Comparison of ENCODE assay signal across 11 cellular contexts in the genomic region with DNA sequence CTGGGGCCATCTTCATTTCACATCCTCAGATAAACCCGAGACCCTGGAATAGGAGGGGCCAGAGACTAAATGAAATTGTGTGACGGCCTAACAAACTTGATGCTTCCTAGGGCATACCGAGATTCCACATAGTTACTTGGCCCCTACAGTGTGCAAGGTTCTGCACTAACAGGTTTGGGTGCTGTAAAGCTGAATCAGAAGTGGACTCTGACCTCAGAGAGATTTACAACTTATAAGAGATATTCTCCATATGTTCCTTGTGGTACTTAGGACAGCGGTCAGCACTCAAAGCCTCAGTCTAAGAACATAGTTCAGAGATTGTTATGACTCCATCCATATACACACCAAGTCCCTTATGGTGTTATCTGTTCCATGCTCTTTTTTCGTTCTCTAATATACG. TPM values are rescaled to one million over a fixed set of nuclear protein-coding genes. Genes with fewer than 3 reads are reported as not detected.
DNase-seq lines count a peak whose midpoint lies in the region; ATAC-seq and TF ChIP-seq lines count a peak whose summit lies in the region.
"Had no signal": no experiment of that assay in that cellular context is flagged by ENCODE, and none has a peak within 500 bp of the region (broad histone marks: within the 10 kb centered on the region; RNA-seq: fewer than 3 reads in every experiment).

No MANE protein-coding gene starts in this region.

- H3K27ac ChIP-seq in GM23338 (ENCODE audit: low read depth) (no peak overlapping the region), Peyer's patch (peak overlapping the region in 1 of 4 donors; percentile 43), neural progenitor cell (no peak overlapping the region), lower lobe of right lung (no peak overlapping the region)
- H3K27ac ChIP-seq: KMS-11 had no signal

- no peaks in the 10 kb centered on the region for H3K36me3 Mint-ChIP-seq in GM23338 (ENCODE audit: low read depth)
- H3K36me3 Mint-ChIP-seq in neural progenitor cell: no peaks in the 10 kb centered on the region

- no peaks in the 10 kb centered on the region for H4K20me1 ChIP-seq in GM23338 (replicated peaks; ENCODE audit: insufficient read depth)
- peaks cover 13% of the 10 kb centered on the region for H4K20me1 ChIP-seq in neural progenitor cell (ENCODE audit: low read depth)

- H3K27me3 Mint-ChIP-seq in GM23338 (ENCODE audit: insufficient read depth, low read depth, poor library complexity) (peaks cover 8% of the 10 kb centered on the region), neural progenitor cell (ENCODE audit: insufficient read depth, low read depth) (peaks cover 31% of the 10 kb centered on the region)

- H3K4me1 Mint-ChIP-seq in GM23338 (peaks cover 5% of the 10 kb centered on the region), neural progenitor cell (peaks cover 7% of the 10 kb centered on the region)

- no peaks in the 10 kb centered on the region for H3K9me2 ChIP-seq in GM23338 (ENCODE audit: insufficient read depth)

- intact Hi-C loops in lower lobe of right lung (cut with DNase I): no loop called here

- DNase-seq in GM23338 (ENCODE audit: low spot score) (no peak), Peyer's patch (peak in 1 of 3 donors; percentile 63), neural progenitor cell (ENCODE audit: low spot score) (no peak), NCI-H1417 treated with DMSO at 0.1 percent for 48 hours (lab: John Stamatoyannopoulos, UW) (no peak), lower lobe of right lung (no peak), SKM-1 treated with dmso at 0.1 percent for 144 hours (lab: John Stamatoyannopoulos, UW; ENCODE audit: unreplicated experiment) (no peak)
- DNase-seq in activated CD4-positive, alpha-beta T cell treated with anti-CD3 and anti-CD28 coated beads, Interleukin-2, amount 50 U/mL, for 48 hours: no peak
- DNase-seq: activated CD4-positive, alpha-beta T cell treated with anti-CD3 and anti-CD28 coated beads for 36 hours had no signal

- H2AFZ ChIP-seq in GM23338 (no peak overlapping the region), neural progenitor cell (replicated peaks) (no peak overlapping the region)

- H3K79me2 ChIP-seq in GM23338 (replicated peaks; ENCODE audit: insufficient read depth) (no peaks in the 10 kb centered on the region), neural progenitor cell (ENCODE audit: low read depth) (no peaks in the 10 kb centered on the region)

- no peaks in the 10 kb centered on the region for H3K9me3 Mint-ChIP-seq in GM23338
- H3K9me3 Mint-ChIP-seq in neural progenitor cell: no peaks in the 10 kb centered on the region
- H3K9me3 Mint-ChIP-seq: stimulated activated naive CD8-positive, alpha-beta T cell treated with anti-CD3 and anti-CD28 coated beads, Interleukin-15, Interleukin-2, amounts not matched to agents 100 ng/mL and 50 ng/mL, for 24 hours had no signal

- peaks cover 35% of the 10 kb centered on the region for H3K27me3 ChIP-seq in GM23338 (ENCODE audit: insufficient read depth)
- no peaks in the 10 kb centered on the region for H3K27me3 ChIP-seq in Peyer's patch
- H3K27me3 ChIP-seq in neural progenitor cell: peaks cover 64% of the 10 kb centered on the region
- H3K27me3 ChIP-seq in lower lobe of right lung (ENCODE audit: low read depth): peaks cover 3% of the 10 kb centered on the region

- H3K4me3 ChIP-seq in GM23338 (peak overlapping the region; percentile 79; the same call in 1 of the 2 replicates), Peyer's patch (peak overlapping the region in 2 of 4 donors; percentile 63 to 96), neural progenitor cell (no peak overlapping the region), lower lobe of right lung (no peak overlapping the region)

- H3K36me3 ChIP-seq in GM23338 (ENCODE audit: insufficient read depth): no peaks in the 10 kb centered on the region
- no peaks in the 10 kb centered on the region for H3K36me3 ChIP-seq in Peyer's patch
- H3K36me3 ChIP-seq in neural progenitor cell: no peaks in the 10 kb centered on the region
- no peaks in the 10 kb centered on the region for H3K36me3 ChIP-seq in lower lobe of right lung

- TF ChIP-seq POLR2A in Peyer's patch (IDR thresholded peaks at IDR 0.05): peak; percentile 39 to 43

- peak overlapping the region; percentile 97; the same call in 1 of the 2 replicates for H3K4me2 ChIP-seq in GM23338
- no peak overlapping the region for H3K4me2 ChIP-seq in neural progenitor cell

- no peak overlapping the region for H3K9ac ChIP-seq in neural progenitor cell
- H3K9ac ChIP-seq: KMS-11 had no signal

- ATAC-seq in GM23338: no peak
- ATAC-seq in esophagus mucosa: peak; percentile 37
- ATAC-seq in lower lobe of right lung: no peak
- ATAC-seq: activated CD4-positive, alpha-beta T cell treated with anti-CD3 and anti-CD28 coated beads for 36 hours had no signal

- H3K9me3 ChIP-seq in Peyer's patch (no peaks in the 10 kb centered on the region), neural progenitor cell (ENCODE audit: low read depth) (no peaks in the 10 kb centered on the region), lower lobe of right lung (no peaks in the 10 kb centered on the region)

- H3K4me3 Mint-ChIP-seq in GM23338: peak overlapping the region; percentile 79
- peak overlapping the region; percentile 69 for H3K4me3 Mint-ChIP-seq in neural progenitor cell
- H3K4me3 Mint-ChIP-seq: stimulated activated naive CD8-positive, alpha-beta T cell treated with anti-CD3 and anti-CD28 coated beads, Interleukin-15, Interleukin-2, amounts not matched to agents 100 ng/mL and 50 ng/mL, for 24 hours had no signal

- H3K27ac Mint-ChIP-seq in GM23338 (no peak overlapping the region), neural progenitor cell (no peak overlapping the region)
- H3K27ac Mint-ChIP-seq: activated CD4-positive, alpha-beta T cell treated with anti-CD3 and anti-CD28 coated beads for 36 hours; stimulated activated naive CD8-positive, alpha-beta T cell treated with anti-CD3 and anti-CD28 coated beads, Interleukin-15, Interleukin-2, amounts not matched to agents 100 ng/mL and 50 ng/mL, for 24 hours had no signal

- H3K4me1 ChIP-seq in GM23338 (ENCODE audit: insufficient read depth) (peaks cover 15% of the 10 kb centered on the region), Peyer's patch (peaks cover 0 to 13% (median 2%) of the 10 kb centered on the region in 4 donors), neural progenitor cell (peaks cover 8% of the 10 kb centered on the region), lower lobe of right lung (peaks cover 16% of the 10 kb centered on the region)

- no peaks in the 10 kb centered on the region; the same call in 1 of the 2 replicates for H3F3A ChIP-seq in GM23338 (replicated peaks; ENCODE audit: low read depth)
- no peaks in the 10 kb centered on the region for H3F3A ChIP-seq in neural progenitor cell (ENCODE audit: low read depth)

- TF ChIP-seq CTCF in GM23338 (conservative IDR thresholded peaks at IDR 0.05; ENCODE audit: low read depth in 2 of 2) (no peak), Peyer's patch (IDR thresholded peaks at IDR 0.05) (no peak), neural progenitor cell (IDR thresholded peaks at IDR 0.05) (no peak), lower lobe of right lung (IDR thresholded peaks at IDR 0.05) (no peak)

TF ChIP-seq in GM23338, 12 proteins besides CTCF, POLR2A, EP300 and RAD21 (continues in another document):
- no peak for TF ChIP-seq EZH2 (IDR thresholded peaks at IDR 0.05; ENCODE audit: low read depth, unreplicated experiment)
- TF ChIP-seq, protein P1, sequence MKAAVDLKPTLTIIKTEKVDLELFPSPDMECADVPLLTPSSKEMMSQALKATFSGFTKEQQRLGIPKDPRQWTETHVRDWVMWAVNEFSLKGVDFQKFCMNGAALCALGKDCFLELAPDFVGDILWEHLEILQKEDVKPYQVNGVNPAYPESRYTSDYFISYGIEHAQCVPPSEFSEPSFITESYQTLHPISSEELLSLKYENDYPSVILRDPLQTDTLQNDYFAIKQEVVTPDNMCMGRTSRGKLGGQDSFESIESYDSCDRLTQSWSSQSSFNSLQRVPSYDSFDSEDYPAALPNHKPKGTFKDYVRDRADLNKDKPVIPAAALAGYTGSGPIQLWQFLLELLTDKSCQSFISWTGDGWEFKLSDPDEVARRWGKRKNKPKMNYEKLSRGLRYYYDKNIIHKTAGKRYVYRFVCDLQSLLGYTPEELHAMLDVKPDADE (IDR thresholded peaks at IDR 0.05): no peak
- TF ChIP-seq, protein P2, sequence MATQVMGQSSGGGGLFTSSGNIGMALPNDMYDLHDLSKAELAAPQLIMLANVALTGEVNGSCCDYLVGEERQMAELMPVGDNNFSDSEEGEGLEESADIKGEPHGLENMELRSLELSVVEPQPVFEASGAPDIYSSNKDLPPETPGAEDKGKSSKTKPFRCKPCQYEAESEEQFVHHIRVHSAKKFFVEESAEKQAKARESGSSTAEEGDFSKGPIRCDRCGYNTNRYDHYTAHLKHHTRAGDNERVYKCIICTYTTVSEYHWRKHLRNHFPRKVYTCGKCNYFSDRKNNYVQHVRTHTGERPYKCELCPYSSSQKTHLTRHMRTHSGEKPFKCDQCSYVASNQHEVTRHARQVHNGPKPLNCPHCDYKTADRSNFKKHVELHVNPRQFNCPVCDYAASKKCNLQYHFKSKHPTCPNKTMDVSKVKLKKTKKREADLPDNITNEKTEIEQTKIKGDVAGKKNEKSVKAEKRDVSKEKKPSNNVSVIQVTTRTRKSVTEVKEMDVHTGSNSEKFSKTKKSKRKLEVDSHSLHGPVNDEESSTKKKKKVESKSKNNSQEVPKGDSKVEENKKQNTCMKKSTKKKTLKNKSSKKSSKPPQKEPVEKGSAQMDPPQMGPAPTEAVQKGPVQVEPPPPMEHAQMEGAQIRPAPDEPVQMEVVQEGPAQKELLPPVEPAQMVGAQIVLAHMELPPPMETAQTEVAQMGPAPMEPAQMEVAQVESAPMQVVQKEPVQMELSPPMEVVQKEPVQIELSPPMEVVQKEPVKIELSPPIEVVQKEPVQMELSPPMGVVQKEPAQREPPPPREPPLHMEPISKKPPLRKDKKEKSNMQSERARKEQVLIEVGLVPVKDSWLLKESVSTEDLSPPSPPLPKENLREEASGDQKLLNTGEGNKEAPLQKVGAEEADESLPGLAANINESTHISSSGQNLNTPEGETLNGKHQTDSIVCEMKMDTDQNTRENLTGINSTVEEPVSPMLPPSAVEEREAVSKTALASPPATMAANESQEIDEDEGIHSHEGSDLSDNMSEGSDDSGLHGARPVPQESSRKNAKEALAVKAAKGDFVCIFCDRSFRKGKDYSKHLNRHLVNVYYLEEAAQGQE (IDR thresholded peaks at IDR 0.05; ENCODE audit: unreplicated experiment): no peak
- no peak for TF ChIP-seq ZNF114 (CRISPR knock-in tag; IDR thresholded peaks at IDR 0.05)
- no peak for TF ChIP-seq STAT1 (IDR thresholded peaks at IDR 0.05; ENCODE audit: unreplicated experiment)

RNA-seq across cellular contexts. Expression of a gene that starts 55.1 kb away (rescaled TPM):
- total RNA-seq in GM23338 (2014; rRNA removed; shearing (Covaris generic)): 11.8 and 13.7 TPM in 2 replicates
- polyA plus RNA-seq in GM23338 (2016; fragmentation: Nextera tagmentation; extraction: Ambion mirVana): 6.1 and 6.7 TPM in 2 replicates
- 10 to 100 TPM; 21.9 to 30.2 (median 26.8) TPM for total RNA-seq in Peyer's patch
- 7.9 TPM for total RNA-seq in esophagus mucosa
- 24.1 and 28.2 TPM in 2 replicates for total RNA-seq in neural progenitor cell (ENCODE audit: low replicate concordance)
- total RNA-seq in lower lobe of right lung: 23.6 TPM
